8 cellular contexts compared by ENCODE assay signal in genomic region chr2:85540131-85540587, GRCh38. TPM values are rescaled to one million over a fixed set of nuclear protein-coding genes. Genes with fewer than 3 reads are reported as not detected.
DNase-seq lines count a peak whose midpoint lies in the region; ATAC-seq, FAIRE-seq and TF ChIP-seq lines count a peak whose summit lies in the region.

No MANE protein-coding gene starts in this region.

- FAIRE-seq in pancreas (lab: Jason Lieb, UNC) = no peak

- intact Hi-C loops in pancreas (cut with DNase I) = no loop called here

- DNase-seq in epithelial cell of esophagus (ENCODE audit: low read depth) (no peak), pancreas (no peak), NOMO-1 treated with DMSO at 0.1 percent for 48 hours (lab: John Stamatoyannopoulos, UW; ENCODE audit: unreplicated experiment) (no peak), 8988T (no peak)
- DNase-seq in activated CD4-positive, alpha-beta T cell treated with anti-CD3 and anti-CD28 coated beads, Interleukin-2, amount 50 U/mL, for 1 hour = no peak

- peak overlapping the region; percentile 94 to 99 (median 98) for H3K27ac ChIP-seq in pancreas

- ATAC-seq in pancreas (no peak), HG03095 (IDR thresholded peaks at IDR 0.05; ENCODE audit: unreplicated experiment) (no peak)

- H3K9me3 ChIP-seq in pancreas = no peaks in the 10 kb centered on the region

- H3K4me1 ChIP-seq in pancreas = peaks cover 10 to 45% (median 18%) of the 10 kb centered on the region in 3 donors

- H3K4me3 ChIP-seq in GM12875 (ENCODE audit: low read depth, low read length) = peak overlapping the region; percentile 90
- peak overlapping the region; percentile 69 for H3K4me3 ChIP-seq in epithelial cell of esophagus (ENCODE audit: low read length)
- H3K4me3 ChIP-seq in pancreas = peak overlapping the region; percentile 66 to 98 (median 92)

- H3K36me3 ChIP-seq in pancreas = peaks cover 15 to 49% (median 42%) of the 10 kb centered on the region in 3 donors

- WGBS in pancreas, 2 donors = 1 to 2% methylated on average over 8 of the region's 8 CpGs

- TF ChIP-seq CTCF in GM12875 (IDR thresholded peaks at IDR 0.05; ENCODE audit: borderline replicate concordance, insufficient read depth, low read depth, low read length) (no peak), epithelial cell of esophagus (IDR thresholded peaks at IDR 0.05; ENCODE audit: insufficient read depth, low read depth, low read length, missing control alignments) (no peak), pancreas (IDR thresholded peaks at IDR 0.05) (no peak)

- no peaks in the 10 kb centered on the region for H3K27me3 ChIP-seq in pancreas

TF ChIP-seq in PFSK-1, 5 proteins besides CTCF, POLR2A, EP300 and RAD21:
- TF ChIP-seq POLR2AphosphoS5 (IDR thresholded peaks at IDR 0.05; ENCODE audit: low read depth, low read length) (0 out of 2 replicates have a peak, but pooled peaks have one; percentile 19), FOXP2 (optimal IDR thresholded peaks at IDR 0.05; ENCODE audit: borderline replicate concordance, extremely low read depth, extremely low read length, insufficient read depth) (no peak), SIN3A (IDR thresholded peaks at IDR 0.05; ENCODE audit: borderline replicate concordance, insufficient read depth, low read length) (peak; percentile 18; the same call in 1 of the 2 replicates)
TF ChIP-seq in PFSK-1: peak in this region for 2.

RNA-seq across cellular contexts. Expression of gene MAT2A, which starts 1.2 kb away (rescaled TPM):
- 124 TPM for polyA plus RNA-seq in PFSK-1 (2012; ENCODE audit: insufficient read length, low read depth)
- 100 to 1,000 TPM; 127 to 447 (median 246) TPM for total RNA-seq in pancreas
- polyA plus RNA-seq in pancreas = 100 to 1,000 TPM; 141 to 246 TPM

RNA-seq across cellular contexts. Expression of gene GGCX, which starts 21.1 kb away (rescaled TPM):
- polyA plus RNA-seq in PFSK-1 (2012; ENCODE audit: insufficient read length, low read depth) = 25.2 TPM
- total RNA-seq in pancreas = 10 to 100 TPM; 21.7 to 43.4 (median 31.0) TPM
- 10 to 100 TPM; 15.7 to 16.2 TPM for polyA plus RNA-seq in pancreas

RNA-seq across cellular contexts. Expression of gene VAMP8, which starts 37.2 kb away (rescaled TPM):
- 7.1 TPM for polyA plus RNA-seq in PFSK-1 (2012; ENCODE audit: insufficient read length, low read depth)
- total RNA-seq in pancreas = 100 to 1,000 TPM in 1 of 6 donors, 10 to 100 TPM in 5; 57.7 to 109 (median 69.7) TPM
- polyA plus RNA-seq in pancreas = 100 to 1,000 TPM; 137 to 150 TPM

RNA-seq across cellular contexts. Expression of gene VAMP5, which starts 44.1 kb away (rescaled TPM):
- not detected for polyA plus RNA-seq in PFSK-1 (2012; ENCODE audit: insufficient read length, low read depth)
- total RNA-seq in pancreas = 10 to 100 TPM in 3 of 6 donors, 1 to 10 TPM in 3; 8.3 to 14.2 (median 11.1) TPM
- polyA plus RNA-seq in pancreas = 10 to 100 TPM; 27.7 to 29.5 TPM

RNA-seq across cellular contexts. Expression of gene RNF181, which starts 55.4 kb away (rescaled TPM):
- 331 TPM for polyA plus RNA-seq in PFSK-1 (2012; ENCODE audit: insufficient read length, low read depth)
- 10 to 100 TPM; 53.5 to 94.1 (median 60.2) TPM for total RNA-seq in pancreas
- 100 to 1,000 TPM in 1 of 2 donors, 10 to 100 TPM in 1; 92.6 to 104 TPM for polyA plus RNA-seq in pancreas
